ENCODE assay signal across 13 cellular contexts in genomic region chr11:24234822-24235508, GRCh38.
DNase-seq lines count a peak whose midpoint lies in the region; ATAC-seq, FAIRE-seq and TF ChIP-seq lines count a peak whose summit lies in the region.
"Had no signal": no experiment of that assay in that cellular context is flagged by ENCODE, and none has a peak within 500 bp of the region (broad histone marks: within the 10 kb centered on the region; RNA-seq: fewer than 3 reads in every experiment).

No MANE protein-coding gene starts in this region.

- no peaks in the 10 kb centered on the region for H3K27me3 Mint-ChIP-seq in activated CD4-positive, alpha-beta T cell treated with anti-CD3 and anti-CD28 coated beads, Interleukin-2, amount 10 ng/mL, durations not matched to agents 7 days and 5 days

- intact Hi-C loops in mucosa of descending colon (cut with DNase I, micrococcal nuclease) (no loop called here), spleen (cut with DNase I; ENCODE audit: low total_unique reads) (no loop called here)

- H3K23me2 ChIP-seq in H1 (ENCODE audit: low read depth, low read length): no peaks in the 10 kb centered on the region

- no peak overlapping the region for H3K27ac ChIP-seq in H1 (ENCODE audit: low read depth, low read length)
- no peak overlapping the region for H3K27ac ChIP-seq in spleen

- TF ChIP-seq POLR2A in H1 (IDR thresholded peaks at IDR 0.05; ENCODE audit: control extremely low read depth in 1 of 2, low read depth in 2 of 2, low read length in 2 of 2): no peak
- TF ChIP-seq POLR2A in spleen (IDR thresholded peaks at IDR 0.05): no peak
- no peak for TF ChIP-seq POLR2A in GM18505 (IDR thresholded peaks at IDR 0.05; ENCODE audit: borderline replicate concordance, extremely low read depth, insufficient read depth, insufficient read length)

- DNase-seq in H4 (ENCODE audit: low spot score): peak; percentile 37
- DNase-seq in NCI-H69 (lab: John Stamatoyannopoulos, UW): peak; percentile 64
- no peak for DNase-seq in H1 (ENCODE audit: low read depth in 1 of 2, low spot score in 2 of 2)
- peak in 2 of 3 donors; percentile 64 to 73 for DNase-seq in mucosa of descending colon
- DNase-seq in KG1 (lab: John Stamatoyannopoulos, UW): no peak
- DNase-seq in spleen: no peak
- no peak for DNase-seq in activated CD4-positive, alpha-beta T cell treated with anti-CD3 and anti-CD28 coated beads, Interleukin-2, amount 10 ng/mL, durations not matched to agents 7 days and 5 days
- DNase-seq: activated CD4-positive, alpha-beta T cell treated with anti-CD3 and anti-CD28 coated beads for 48 hours; activated gamma-delta T cell; hypothalamus; NCI-H524 treated with DMSO at 0.1 percent for 48 hours had no signal

- no peak overlapping the region for H4K91ac ChIP-seq in H1 (replicated peaks; ENCODE audit: insufficient read length, low read length)

- ATAC-seq in mucosa of descending colon: peak; percentile 82
- ATAC-seq in GM18505 (IDR thresholded peaks at IDR 0.05; ENCODE audit: unreplicated experiment): no peak
- ATAC-seq: right cardiac atrium had no signal

- H4K8ac ChIP-seq in H1 (ENCODE audit: extremely low read depth, insufficient read depth, low read length): no peak overlapping the region

- H3K18ac ChIP-seq in H1 (ENCODE audit: extremely low read depth, low read length): no peak overlapping the region

- peaks cover 2% of the 10 kb centered on the region for H3K9me3 Mint-ChIP-seq in activated CD4-positive, alpha-beta T cell treated with anti-CD3 and anti-CD28 coated beads, Interleukin-2, amount 10 ng/mL, durations not matched to agents 7 days and 5 days

- H3K23ac ChIP-seq in H1 (ENCODE audit: insufficient read length): no peak overlapping the region

- H3K79me1 ChIP-seq in H1 (ENCODE audit: low read depth, low read length): no peaks in the 10 kb centered on the region

- no peak overlapping the region for H2BK15ac ChIP-seq in H1 (ENCODE audit: low read length)

- FAIRE-seq in H1 (lab: Jason Lieb, UNC): no peak

- POLR2A ChIA-PET in H1 (lab: Charles Lee; ENCODE audit: partially characterized antibody): no interaction called here
- POLR2A ChIA-PET in activated CD4-positive, alpha-beta T cell treated with anti-CD3 and anti-CD28 coated beads, Interleukin-2, amount 10 ng/mL, durations not matched to agents 7 days and 5 days (lab: Charles Lee): no interaction called here

- no peak for TF ChIP-seq EP300 in H1 (IDR thresholded peaks at IDR 0.05; ENCODE audit: borderline replicate concordance in 1 of 2, low read depth in 2 of 2, low read length in 2 of 2)

- no peak overlapping the region for H2BK12ac ChIP-seq in H1 (ENCODE audit: low read depth, low read length)

- CTCF ChIA-PET in H1 (lab: Charles Lee; ENCODE audit: partially characterized antibody): interaction anchor here (1.0 to 1.6 kb wide), 3 partner anchors 12 to 1120 kb away, joined by 3 to 6 read pairs (median 3); no protein-coding TSS in a partner anchor
- CTCF ChIA-PET in activated CD4-positive, alpha-beta T cell treated with anti-CD3 and anti-CD28 coated beads, Interleukin-2, amount 10 ng/mL, durations not matched to agents 7 days and 5 days (lab: Charles Lee): no interaction called here

- WGBS in H1 (ENCODE audit: extremely low coverage in 1 of 2, insufficient coverage in 1 of 2, insufficient read length in 1 of 2, insufficient replicate concordance in 2 of 2, low coverage in 1 of 2, low lambda C conversion rate in 2 of 2, missing lambda C conversion rate in 1 of 2), 2 experiments: 95% methylated on average over 4 of the region's 4 CpGs; no CpG with 5 or more reads in 1 of the 2 experiments
- 69 to 84% (median 81%) methylated on average over 3 to 4 of the region's 4 CpGs for WGBS in spleen, 5 donors

- H3K9me3 ChIP-seq in H1 (ENCODE audit: insufficient read depth in 2 of 2, low read depth in 1 of 2, low read length in 1 of 2): no peaks in the 10 kb centered on the region
- no peaks in the 10 kb centered on the region for H3K9me3 ChIP-seq in mucosa of descending colon
- peaks cover 0 to 9% (median 0%) of the 10 kb centered on the region in 8 donors for H3K9me3 ChIP-seq in spleen

- no peaks in the 10 kb centered on the region for H3K36me3 Mint-ChIP-seq in activated CD4-positive, alpha-beta T cell treated with anti-CD3 and anti-CD28 coated beads, Interleukin-2, amount 10 ng/mL, durations not matched to agents 7 days and 5 days (ENCODE audit: low read depth)

- H3K27me3 ChIP-seq in H1 (replicated peaks in 1 of 4; ENCODE audit: control insufficient read depth in 3 of 4, extremely low read depth in 1 of 4, insufficient read depth in 3 of 4, low read length in 3 of 4): no peaks in the 10 kb centered on the region
- no peaks in the 10 kb centered on the region for H3K27me3 ChIP-seq in spleen (replicated peaks in 1 of 7)

- no peaks in the 10 kb centered on the region for H3K36me3 ChIP-seq in H1 (ENCODE audit: control insufficient read depth in 2 of 4, insufficient read depth in 4 of 4, low read length in 3 of 4)
- H3K36me3 ChIP-seq in mucosa of descending colon (ENCODE audit: low read depth): no peaks in the 10 kb centered on the region
- no peaks in the 10 kb centered on the region for H3K36me3 ChIP-seq in spleen

- H3K56ac ChIP-seq in H1 (replicated peaks; ENCODE audit: insufficient read length, low read depth, low read length): no peak overlapping the region

- H3K4me1 ChIP-seq in H1 (replicated peaks in 1 of 4; ENCODE audit: control insufficient read depth in 3 of 4, insufficient read depth in 4 of 4, low read length in 3 of 4) (no peaks in the 10 kb centered on the region), mucosa of descending colon (ENCODE audit: low read depth) (no peaks in the 10 kb centered on the region), spleen (no peaks in the 10 kb centered on the region)

- no peak overlapping the region for H3K4me3 Mint-ChIP-seq in activated CD4-positive, alpha-beta T cell treated with anti-CD3 and anti-CD28 coated beads, Interleukin-2, amount 10 ng/mL, durations not matched to agents 7 days and 5 days

- no peak overlapping the region for H4K5ac ChIP-seq in H1 (ENCODE audit: insufficient read length, low read depth, low read length)

- H3K4me1 Mint-ChIP-seq in activated CD4-positive, alpha-beta T cell treated with anti-CD3 and anti-CD28 coated beads, Interleukin-2, amount 10 ng/mL, durations not matched to agents 7 days and 5 days: no peaks in the 10 kb centered on the region

- no peak overlapping the region for H2BK5ac ChIP-seq in H1 (ENCODE audit: low read depth, low read length)

- TF ChIP-seq CTCF in H1 (IDR thresholded peaks at IDR 0.05; ENCODE audit: control extremely low read depth in 1 of 3, insufficient read depth in 1 of 3, low read depth in 1 of 3, low read length in 3 of 3) (no peak), mucosa of descending colon (IDR thresholded peaks at IDR 0.05) (no peak), spleen (IDR thresholded peaks at IDR 0.05 in 8 of 11, conservative IDR thresholded peaks at IDR 0.05 in 3 of 11) (no peak)

- H3K14ac ChIP-seq in H1 (ENCODE audit: insufficient read length): no peak overlapping the region

- H3K4me3 ChIP-seq in H1 (ENCODE audit: extremely low read depth in 1 of 4, insufficient read depth in 2 of 4, low read depth in 3 of 4, low read length in 4 of 4) (no peak overlapping the region), mucosa of descending colon (no peak overlapping the region), spleen (no peak overlapping the region)

- no peak overlapping the region for H2AFZ ChIP-seq in H1 (ENCODE audit: low read length)

- H3K79me2 ChIP-seq in H1 (ENCODE audit: control insufficient read depth in 1 of 2, insufficient read depth in 2 of 2, low read length in 2 of 2): no peaks in the 10 kb centered on the region

- H3K4me2 ChIP-seq in H1 (ENCODE audit: insufficient read depth in 1 of 2, low read depth in 2 of 2, low read length in 2 of 2): no peak overlapping the region

- no peak overlapping the region for H2AK5ac ChIP-seq in H1 (ENCODE audit: low read depth, low read length)

- H4K20me1 ChIP-seq in H1 (replicated peaks in 1 of 2; ENCODE audit: control insufficient read depth in 1 of 2, insufficient read depth in 2 of 2, low read length in 2 of 2): no peaks in the 10 kb centered on the region

- no peak overlapping the region for H3K4ac ChIP-seq in H1 (replicated peaks; ENCODE audit: insufficient read length, low read depth, low read length)

- no peak overlapping the region for H2BK20ac ChIP-seq in H1 (ENCODE audit: low read length)

- H2BK120ac ChIP-seq in H1 (replicated peaks; ENCODE audit: low read depth, low read length): no peak overlapping the region

- peak; percentile 16 to 30; a peak in 3 of 4 replicates for TF ChIP-seq RAD21 in H1 (IDR thresholded peaks at IDR 0.05 in 1 of 2, conservative IDR thresholded peaks at IDR 0.05 in 1 of 2; ENCODE audit: low read depth in 2 of 2, low read length in 2 of 2)

- no peak overlapping the region for H3K9ac ChIP-seq in H1 (replicated peaks in 1 of 4; ENCODE audit: extremely low read depth in 1 of 4, low read depth in 3 of 4, low read length in 3 of 4)

- no peak overlapping the region for H3K27ac Mint-ChIP-seq in activated CD4-positive, alpha-beta T cell treated with anti-CD3 and anti-CD28 coated beads, Interleukin-2, amount 10 ng/mL, durations not matched to agents 7 days and 5 days

TF ChIP-seq in H1, 55 proteins besides CTCF, POLR2A, EP300 and RAD21 (continues in another document):
- TF ChIP-seq CTBP2 (IDR thresholded peaks at IDR 0.05; ENCODE audit: borderline replicate concordance, insufficient read depth, insufficient read length, low read length): no peak
- TF ChIP-seq CBX8 (IDR thresholded peaks at IDR 0.05; ENCODE audit: borderline replicate concordance, low read depth, low read length): no peak
- no peak for TF ChIP-seq EZH2 (IDR thresholded peaks at IDR 0.05; ENCODE audit: low read depth, low read length, severe bottlenecking)
- no peak for TF ChIP-seq EGR1 (IDR thresholded peaks at IDR 0.05; ENCODE audit: borderline replicate concordance, low read depth, low read length)
- TF ChIP-seq USF2 (IDR thresholded peaks at IDR 0.05; ENCODE audit: low read length): no peak
- TF ChIP-seq BRCA1 (IDR thresholded peaks at IDR 0.05; ENCODE audit: low read depth, low read length): no peak
- no peak for TF ChIP-seq JUN (IDR thresholded peaks at IDR 0.05; ENCODE audit: low read depth, low read length)

Comparison
In these comparisons a context has a peak if more than half of its experiments do, and no peak if none do; other contexts are left out.
1. DNase-seq: peak in H4 (single experiment), NCI-H69 (single experiment) and mucosa of descending colon (2 of 3); none in H1 (0 of 2), KG1 (single experiment), spleen (single experiment) and activated CD4-positive, alpha-beta T cell treated with anti-CD3 and anti-CD28 coated beads, Interleukin-2, amount 10 ng/mL, durations not matched to agents 7 days and 5 days (single experiment).